In the genomic region with DNA sequence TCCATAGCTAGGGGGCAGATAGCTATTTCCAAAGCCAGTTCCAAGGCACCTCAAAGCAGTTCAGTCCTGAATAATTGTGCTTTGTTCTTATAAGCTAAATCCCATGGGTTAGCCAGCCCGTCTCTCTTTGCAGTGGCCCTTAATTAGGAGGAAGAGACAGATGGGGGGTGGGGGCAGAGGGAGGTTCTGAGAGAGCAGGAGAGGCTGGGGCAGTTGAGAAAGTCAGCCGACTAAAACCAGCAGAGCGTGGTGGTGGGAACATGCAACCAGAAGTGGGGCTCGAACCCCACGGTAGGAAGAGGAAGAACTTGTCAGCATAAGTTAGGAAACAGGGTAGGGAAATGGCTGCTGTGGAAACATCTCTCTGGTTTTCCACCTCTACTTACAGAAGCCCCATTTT, we compare ENCODE assay signal across 27 cellular contexts. TPM values are rescaled to one million over a fixed set of nuclear protein-coding genes. Genes with fewer than 3 reads are reported as not detected.
"Had no signal": no experiment of that assay in that cellular context is flagged by ENCODE, and none has a peak within 500 bp of the region (broad histone marks: within the 10 kb centered on the region; RNA-seq: fewer than 3 reads in every experiment).

No MANE protein-coding gene starts in this region.

- H3K36me3 ChIP-seq: colonic mucosa, esophagus squamous epithelium, gastrocnemius medialis, left lung, lower lobe of right lung had no signal

- H3K4me1 ChIP-seq: colonic mucosa, gastrocnemius medialis, left lung, lower lobe of right lung had no signal

- H3K9me3 ChIP-seq: colonic mucosa, esophagus squamous epithelium, gastrocnemius medialis, heart right ventricle, left lung, lower lobe of right lung, mucosa of descending colon had no signal

- H3K27me3 ChIP-seq: colonic mucosa, gastrocnemius medialis had no signal

- H3K27ac ChIP-seq: colonic mucosa, epithelial cell of prostate, esophagus squamous epithelium, gastrocnemius medialis, heart right ventricle, left lung, lower lobe of right lung had no signal

- H3K4me3 ChIP-seq: colonic mucosa, esophagus squamous epithelium, gastrocnemius medialis, heart right ventricle, left lung, lower lobe of right lung, mucosa of descending colon had no signal

- DNase-seq: colonic mucosa; cortex of kidney; effector CD8-positive, alpha-beta T cell; effector memory CD8-positive, alpha-beta T cell; endodermal cell; erythroblast; esophagus squamous epithelium; foreskin fibroblast; foreskin melanocyte; gastrocnemius medialis; glutamatergic neuron; head of caudate nucleus; heart right ventricle; hippocampal formation; left cardiac atrium; left lung; left ventricle myocardium superior; lower lobe of right lung; mesenchymal stem cell; mucosa of descending colon; naive B cell had no signal

RNA-seq across cellular contexts. Expression of a gene that starts 10.9 kb away (rescaled TPM):
- total RNA-seq: lung microvascular endothelial cell, myocyte had no signal

RNA-seq across cellular contexts. Expression of a gene that starts 12.9 kb away (rescaled TPM):
- total RNA-seq: dermis microvascular lymphatic vessel endothelial cell, glomerular endothelial cell, lung microvascular endothelial cell, mesenteric fat pad, myocyte had no signal
